ENCODE assay signal across 8 cellular contexts in genomic region chr2:240983361-240983995, GRCh38. TPM values are rescaled to one million over a fixed set of nuclear protein-coding genes. Genes with fewer than 3 reads are reported as not detected.
DNase-seq lines count a peak whose midpoint lies in the region; ATAC-seq and TF ChIP-seq lines count a peak whose summit lies in the region.

No MANE protein-coding gene starts in this region.

- H4K20me1 ChIP-seq in HCT116 (ENCODE audit: insufficient read depth) = no peaks in the 10 kb centered on the region

- intact Hi-C loops in HCT116 (cut with micrococcal nuclease) = no loop called here
- intact Hi-C loops in mucosa of descending colon (cut with DNase I, micrococcal nuclease) = no loop called here
- intact Hi-C loops in vagina (cut with DNase I) = no loop called here

- POLR2A ChIA-PET in AG04450 (lab: Yijun Ruan, JAX) (no interaction called here), HCT116 (lab: Charles Lee) (no interaction called here)

- H3K9me2 ChIP-seq in HCT116 (ENCODE audit: insufficient read depth) = no peaks in the 10 kb centered on the region

- H3K9me3 ChIP-seq in AG04450 (ENCODE audit: control insufficient read depth, insufficient read depth, low read length) (peaks cover 11% of the 10 kb centered on the region), HCT116 (ENCODE audit: control insufficient read depth in 1 of 2, insufficient read depth in 1 of 2, low read depth in 1 of 2, low read length in 2 of 2) (no peaks in the 10 kb centered on the region), mucosa of descending colon (no peaks in the 10 kb centered on the region), vagina (no peaks in the 10 kb centered on the region)

- no peak overlapping the region for H2AFZ ChIP-seq in HCT116 (ENCODE audit: low read depth, low read length, poor library complexity, severe bottlenecking)

- peak overlapping the region; percentile 60 for H3K4me2 ChIP-seq in HCT116 (ENCODE audit: low read length)

- H3K27me3 ChIP-seq in AG04450 (ENCODE audit: control insufficient read depth, insufficient read depth, low read length) = peaks cover 9% of the 10 kb centered on the region
- H3K27me3 ChIP-seq in HCT116 (ENCODE audit: insufficient read depth, low read length) = no peaks in the 10 kb centered on the region; the same call in 1 of the 2 replicates
- no peaks in the 10 kb centered on the region for H3K27me3 ChIP-seq in vagina

- TF ChIP-seq POLR2A in HCT116 (IDR thresholded peaks at IDR 0.05; ENCODE audit: borderline replicate concordance, extremely low read depth, insufficient read depth, insufficient read length) (no peak), vagina (IDR thresholded peaks at IDR 0.05) (no peak)

- no peaks in the 10 kb centered on the region for H3K36me3 ChIP-seq in HCT116 (ENCODE audit: control insufficient read depth in 1 of 2, insufficient read depth in 2 of 2, low read length in 2 of 2)
- H3K36me3 ChIP-seq in mucosa of descending colon (ENCODE audit: low read depth) = no peaks in the 10 kb centered on the region
- no peaks in the 10 kb centered on the region for H3K36me3 ChIP-seq in vagina

- DNase-seq in AG04450 (ENCODE audit: low read depth, low spot score) = no peak
- peak; percentile 41 for DNase-seq in HCT116 (ENCODE audit: low read depth, low spot score)
- DNase-seq in SK-MEL-5 (ENCODE audit: low read depth, low spot score) = peak; percentile 20
- peak; percentile 80 for DNase-seq in dermis blood vessel endothelial cell
- DNase-seq in mucosa of descending colon = peak; percentile 52 to 69 (median 53)
- DNase-seq in vagina (ENCODE audit: extremely low spot score in 2 of 2) = no peak
- no peak for DNase-seq in GM03348 (ENCODE audit: low spot score)

- TF ChIP-seq CTCF in AG04450 (IDR thresholded peaks at IDR 0.05; ENCODE audit: low read depth, low read length) = peak; percentile 39
- peak; percentile 67 to 94 (median 76) for TF ChIP-seq CTCF in HCT116 (IDR thresholded peaks at IDR 0.05 in 2 of 3, conservative IDR thresholded peaks at IDR 0.05 in 1 of 3; ENCODE audit: borderline replicate concordance in 1 of 3, insufficient read depth in 1 of 3, low read depth in 2 of 3, low read length in 2 of 3)
- TF ChIP-seq CTCF in mucosa of descending colon (IDR thresholded peaks at IDR 0.05) = peak; percentile 37
- peak in 1 of 3 experiments; percentile 6 for TF ChIP-seq CTCF in vagina (IDR thresholded peaks at IDR 0.05)

- BruUV-seq in HCT116 (replicated peaks; lab: Mats Ljungman, UMichigan) = no TSS peak

- H3K4me3 ChIP-seq in AG04450 (ENCODE audit: low read depth, low read length) = no peak overlapping the region
- peak overlapping the region; percentile 16 to 22; a peak in 2 of 4 replicates for H3K4me3 ChIP-seq in HCT116 (replicated peaks in 1 of 2; ENCODE audit: low read depth in 1 of 2, low read length in 2 of 2)
- no peak overlapping the region for H3K4me3 ChIP-seq in mucosa of descending colon
- no peak overlapping the region for H3K4me3 ChIP-seq in vagina

- peaks cover 0 to 10% of the 10 kb centered on the region in 2 experiments; a peak in 2 of 4 replicates for H3K4me1 ChIP-seq in HCT116 (ENCODE audit: control insufficient read depth in 1 of 2, insufficient read depth in 2 of 2, low read length in 2 of 2)
- peaks cover 18% of the 10 kb centered on the region for H3K4me1 ChIP-seq in mucosa of descending colon (ENCODE audit: low read depth)
- H3K4me1 ChIP-seq in vagina = peaks cover 25% of the 10 kb centered on the region

- in situ Hi-C loops in SK-MEL-5 (cut with HindIII; ENCODE audit: low pct_unique_long_range_greater_than_20kb, low sequenced_read_pairs) = no loop called here

- peak; percentile 64 for TF ChIP-seq RAD21 in HCT116 (IDR thresholded peaks at IDR 0.05; ENCODE audit: low read depth)

- CTCF ChIA-PET in AG04450 (lab: Charles Lee) = interaction anchor here (0.7 to 1.4 kb wide), 7 partner anchors 10 to 132 kb away, joined by 3 to 7 read pairs (median 3); partner anchors contain the start of gene SNED1
- CTCF ChIA-PET in HCT116 (lab: Charles Lee) = interaction anchor here (1.2 to 1.5 kb wide), 4 partner anchors 8 to 166 kb away, joined by 3 to 8 read pairs (median 6); partner anchors contain the start of gene PASK

- no peaks in the 10 kb centered on the region for H3K79me2 ChIP-seq in HCT116 (ENCODE audit: insufficient read depth, low read length)

- ATAC-seq in HCT116 = peak; percentile 99
- peak; percentile 85 for ATAC-seq in mucosa of descending colon
- no peak for ATAC-seq in HG02623 (IDR thresholded peaks at IDR 0.05; ENCODE audit: unreplicated experiment)

- H3K9ac ChIP-seq in HCT116 (ENCODE audit: low read length) = no peak overlapping the region

- RAD21 ChIA-PET in HCT116 (lab: Charles Lee; ENCODE audit: low non-redundant PET in 1 of 2, low total read pairs in 2 of 2, uncharacterized antibody in 2 of 2, unreplicated experiment in 2 of 2) = interaction anchor here in 1 of 2 experiments (1.1 kb wide), 1 partner anchor 69 kb away, joined by 3 read pairs; no protein-coding TSS in a partner anchor

- H3K27ac ChIP-seq in AG04450 (ENCODE audit: low read depth, low read length) = no peak overlapping the region
- no peak overlapping the region for H3K27ac ChIP-seq in HCT116 (ENCODE audit: low read depth, low read length)
- no peak overlapping the region for H3K27ac ChIP-seq in vagina

TF ChIP-seq in HCT116, 20 proteins besides CTCF, POLR2A, EP300 and RAD21:
- no peak for TF ChIP-seq ZBTB33 (IDR thresholded peaks at IDR 0.05; ENCODE audit: extremely low read depth, insufficient replicate concordance, low read length)
- TF ChIP-seq ZFX (IDR thresholded peaks at IDR 0.05) = no peak
- TF ChIP-seq EGR1 (IDR thresholded peaks at IDR 0.05; ENCODE audit: low read depth) = no peak
- TF ChIP-seq YY1 (IDR thresholded peaks at IDR 0.05; ENCODE audit: extremely low read depth, insufficient replicate concordance, low read depth, low read length) = peak; percentile 12

RNA-seq across cellular contexts. Expression of gene SNED1, which starts 14.9 kb away (rescaled TPM):
- 1.6 and 2.4 TPM in 2 replicates for polyA plus RNA-seq in AG04450 (2011; rRNA removed)
- 3.7 and 4.6 TPM in 2 replicates for polyA minus RNA-seq in AG04450 (2011; rRNA and poly(A)+ RNA removed)
- total RNA-seq in HCT116 (2021; ENCODE audit: unreplicated experiment) = 9.6 TPM
- 3.8 and 4.3 TPM in 2 replicates for polyA plus RNA-seq in HCT116 (2012)
- total RNA-seq in SK-MEL-5 (2014; rRNA removed; shearing (Covaris generic)) = 0.11 and 0.13 TPM in 2 replicates
- 1.1 and 5.1 TPM in 2 replicates for polyA plus RNA-seq in SK-MEL-5 (2015; cell fraction: cytosol; rRNA removed)
- polyA plus RNA-seq in SK-MEL-5 (2015; cell fraction: nucleus; rRNA removed) = 0.99 and 4.7 TPM in 2 replicates
- total RNA-seq in dermis blood vessel endothelial cell = 23.4 and 25.2 TPM in 2 replicates
- total RNA-seq in mucosa of descending colon = 10 to 100 TPM in 2 of 3 donors, 1 to 10 TPM in 1; 7.0 to 16.3 (median 14.1) TPM
- total RNA-seq in vagina = 55.5 TPM

Comparison
In these comparisons a context has a peak if more than half of its experiments do, and no peak if none do; other contexts are left out.
1. DNase-seq: peak in HCT116 (single experiment), SK-MEL-5 (single experiment), dermis blood vessel endothelial cell (single experiment) and mucosa of descending colon (3 of 3); none in AG04450 (single experiment), vagina (0 of 2) and GM03348 (single experiment).
2. H3K4me3 ChIP-seq: peak in HCT116 (2 of 2); none in AG04450 (single experiment), mucosa of descending colon (single experiment) and vagina (0 of 2).